In the genomic region with DNA sequence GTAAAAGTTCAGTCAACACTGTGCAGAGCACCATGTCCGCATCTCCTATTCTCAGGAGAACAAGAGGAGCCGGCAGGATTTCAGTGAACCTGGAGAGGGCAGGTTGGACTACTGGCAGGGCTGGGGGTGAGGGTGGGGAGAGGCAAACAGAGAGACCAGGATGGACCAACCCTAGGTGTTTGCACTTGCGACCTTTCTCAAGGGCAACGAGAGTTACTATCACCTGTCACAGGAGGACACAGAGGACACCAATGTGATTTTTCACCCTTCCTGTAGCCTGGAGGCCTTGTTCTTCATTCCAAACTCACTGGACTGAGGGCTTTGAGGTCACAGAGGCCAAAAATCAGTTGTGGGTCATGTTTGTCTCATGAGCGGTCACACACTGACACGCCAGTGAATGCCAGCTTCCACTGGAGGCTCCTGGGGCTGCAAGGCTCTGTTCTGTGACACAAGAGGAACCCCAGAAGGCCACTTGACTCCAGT, we compare ENCODE assay signal across 19 cellular contexts.
A peak's percentile ranks its signal among the peaks of the same experiment; 100 is the strongest.
DNase-seq lines count a peak whose midpoint lies in the region; ATAC-seq and TF ChIP-seq lines count a peak whose summit lies in the region.
"Had no signal": no experiment of that assay in that cellular context is flagged by ENCODE, and none has a peak within 500 bp of the region (broad histone marks: within the 10 kb centered on the region; RNA-seq: fewer than 3 reads in every experiment).

No MANE protein-coding gene starts in this region.

- peak; percentile 66 to 89 (median 84) for ATAC-seq in right lobe of liver
- ATAC-seq in sciatic nerve = no peak
- no peak for ATAC-seq in left lung
- ATAC-seq: PC-3 had no signal

- TF ChIP-seq POLR2A in right lobe of liver (IDR thresholded peaks at IDR 0.05) = no peak

- DNase-seq in H7 = peak; percentile 16
- DNase-seq in colonic mucosa = peak; percentile 20
- DNase-seq in right lobe of liver = peak; percentile 57 to 94 (median 90)
- DNase-seq in sciatic nerve (ENCODE audit: low spot score) = peak; percentile 51
- DNase-seq in left lung = no peak
- no peak for DNase-seq in HCEC 1CT
- no peak for DNase-seq in activated naive CD4-positive, alpha-beta T cell treated with Interleukin-2 at 50 U/mL for 16 hours
- DNase-seq: ACHN; CD4-positive, alpha-beta memory T cell; DMS79 treated with DMSO at 0.1 percent for 48 hours; MG63; NCI-H1092 treated with DMSO at 0.1 percent for 48 hours; NCI-H1694; NCI-H2107; NCI-H226; NCI-H69; NK-92 treated with Interleukin-12 subunit alpha and Interleukin-12 subunit beta, amount 100 ng/mL, for 24 hours; PC-3 had no signal

- H3K36me3 ChIP-seq in H7 (replicated peaks; ENCODE audit: control insufficient read depth, insufficient read depth, low read length) (no peaks in the 10 kb centered on the region), colonic mucosa (no peaks in the 10 kb centered on the region), right lobe of liver (no peaks in the 10 kb centered on the region), left lung (no peaks in the 10 kb centered on the region)
- H3K36me3 ChIP-seq: MG63 had no signal

- WGBS in right lobe of liver (ENCODE audit: insufficient coverage, low coverage, low lambda C conversion rate, missing lambda C conversion rate) = 19% methylated on average over 4 of the region's 6 CpGs

- no peak for TF ChIP-seq CTCF in colonic mucosa (IDR thresholded peaks at IDR 0.05)
- no peak for TF ChIP-seq CTCF in right lobe of liver (IDR thresholded peaks at IDR 0.05)
- no peak for TF ChIP-seq CTCF in left lung (IDR thresholded peaks at IDR 0.05)

- no peak overlapping the region for H3K4me3 ChIP-seq in H7 (ENCODE audit: insufficient read depth, low read depth, low read length)
- no peak overlapping the region for H3K4me3 ChIP-seq in colonic mucosa
- H3K4me3 ChIP-seq in right lobe of liver = no peak overlapping the region
- no peak overlapping the region for H3K4me3 ChIP-seq in left lung
- H3K4me3 ChIP-seq: MG63 had no signal

- no peak overlapping the region for H3K27ac ChIP-seq in colonic mucosa
- H3K27ac ChIP-seq in right lobe of liver = peak overlapping the region in 2 of 3 donors; percentile 9 to 57
- no peak overlapping the region for H3K27ac ChIP-seq in left lung
- H3K27ac ChIP-seq: KMS-11 had no signal

- H3K9me3 ChIP-seq in colonic mucosa (no peaks in the 10 kb centered on the region), right lobe of liver (no peaks in the 10 kb centered on the region), left lung (peaks cover 0 to 6% of the 10 kb centered on the region in 2 donors)

- H3K27me3 ChIP-seq in H7 (ENCODE audit: control insufficient read depth, insufficient read depth, low read length) = no peaks in the 10 kb centered on the region
- no peaks in the 10 kb centered on the region for H3K27me3 ChIP-seq in colonic mucosa
- no peaks in the 10 kb centered on the region for H3K27me3 ChIP-seq in right lobe of liver
- no peaks in the 10 kb centered on the region for H3K27me3 ChIP-seq in left lung
- H3K27me3 ChIP-seq: MG63 had no signal

- H3K4me1 ChIP-seq in colonic mucosa = no peaks in the 10 kb centered on the region
- peaks cover 0 to 40% (median 13%) of the 10 kb centered on the region in 4 donors for H3K4me1 ChIP-seq in right lobe of liver
- H3K4me1 ChIP-seq in left lung = peaks cover 8 to 17% of the 10 kb centered on the region in 2 donors

- intact Hi-C loops in colonic mucosa (cut with DNase I) (no loop called here), right lobe of liver (cut with DNase I) (loop anchor here in 1 of 2 donors (10.0 kb wide), 1 partner anchor 107 kb away; no protein-coding TSS in a partner anchor), sciatic nerve (cut with DNase I) (no loop called here), left lung (cut with DNase I) (no loop called here)

- no peak overlapping the region for H3K9ac ChIP-seq in colonic mucosa (ENCODE audit: low read depth in 2 of 2, low read length in 2 of 2)
- H3K9ac ChIP-seq: KMS-11 had no signal

Comparison
In these comparisons a context has a peak if more than half of its experiments do, and no peak if none do; other contexts are left out.
1. DNase-seq: peak in H7 (single experiment), colonic mucosa (single experiment), right lobe of liver (3 of 3) and sciatic nerve (single experiment); none in left lung (0 of 2), HCEC 1CT (single experiment) and activated naive CD4-positive, alpha-beta T cell treated with Interleukin-2 at 50 U/mL for 16 hours (single experiment).
2. H3K27ac ChIP-seq: peak in right lobe of liver (2 of 3); none in colonic mucosa (single experiment) and left lung (0 of 2).
3. ATAC-seq: peak in right lobe of liver (4 of 4); none in sciatic nerve (single experiment) and left lung (single experiment).